In the genomic region with DNA sequence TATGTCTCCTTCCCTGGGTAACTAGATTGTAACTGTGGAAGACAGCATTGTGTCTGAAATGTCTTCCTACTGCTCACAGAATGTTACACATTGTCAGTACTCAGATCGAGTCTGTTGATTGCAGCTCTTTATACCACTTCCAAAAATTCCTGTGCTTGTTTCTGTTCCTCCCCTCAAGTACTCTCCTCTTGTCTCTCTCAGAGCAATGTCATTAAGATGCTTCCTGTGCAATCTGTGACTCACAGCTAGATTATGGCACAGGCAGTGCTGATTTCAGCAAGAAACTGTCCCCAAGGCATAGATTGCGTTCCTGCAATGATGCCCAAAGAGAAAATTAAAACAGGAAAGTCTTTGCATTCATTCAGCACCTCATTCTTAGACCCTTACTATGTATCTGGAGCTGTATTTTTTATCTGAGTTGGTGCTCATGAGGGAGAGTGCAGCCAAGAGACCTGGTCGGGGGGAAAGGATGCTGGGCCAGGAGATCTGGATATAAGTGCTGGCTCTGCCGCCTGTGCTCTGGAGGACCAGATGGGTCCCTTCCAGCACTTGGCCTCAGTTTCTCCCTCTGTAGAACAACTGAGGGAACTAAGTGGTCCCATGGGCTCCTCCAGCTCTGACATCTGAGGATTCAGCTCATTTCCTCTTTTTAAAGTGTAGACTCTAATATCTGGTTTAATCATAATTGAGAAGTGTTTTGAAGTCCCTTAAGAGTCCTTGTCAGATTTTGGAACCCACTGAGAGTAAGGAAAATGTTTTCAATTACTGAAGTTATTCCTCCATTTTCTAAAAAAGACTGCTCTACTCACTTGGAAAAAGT, we compare ENCODE assay signal across 9 cellular contexts. TPM values are rescaled to one million over a fixed set of nuclear protein-coding genes. Genes with fewer than 3 reads are reported as not detected.
DNase-seq lines count a peak whose midpoint lies in the region; ATAC-seq, FAIRE-seq and TF ChIP-seq lines count a peak whose summit lies in the region.
"Had no signal": no experiment of that assay in that cellular context is flagged by ENCODE, and none has a peak within 500 bp of the region (broad histone marks: within the 10 kb centered on the region; RNA-seq: fewer than 3 reads in every experiment).

No MANE protein-coding gene starts in this region.

- H2AFZ ChIP-seq in endothelial cell of umbilical vein (ENCODE audit: low read depth, low read length) = no peak overlapping the region

- H3K9me3 ChIP-seq in endothelial cell of umbilical vein (replicated peaks; ENCODE audit: control insufficient read depth, insufficient read depth, low read length) = no peaks in the 10 kb centered on the region
- no peaks in the 10 kb centered on the region for H3K9me3 ChIP-seq in pancreas
- no peaks in the 10 kb centered on the region for H3K9me3 ChIP-seq in esophagus squamous epithelium

- no peak overlapping the region for H3K27ac ChIP-seq in endothelial cell of umbilical vein (ENCODE audit: insufficient read depth, low read depth, low read length)
- H3K27ac ChIP-seq in pancreas = peak overlapping the region in 1 of 4 donors; percentile 27
- H3K27ac ChIP-seq in esophagus squamous epithelium = peak overlapping the region in 1 of 4 donors; percentile 61

- peak overlapping the region; percentile 20 for H3K4me2 ChIP-seq in endothelial cell of umbilical vein (ENCODE audit: insufficient read depth, low read length)

- POLR2A ChIA-PET in endothelial cell of umbilical vein (lab: Charles Lee) = interaction anchor here (0.5 kb wide), 1 partner anchor 32 kb away, joined by 5 read pairs; no protein-coding TSS in a partner anchor

- H3K4me1 ChIP-seq in endothelial cell of umbilical vein (ENCODE audit: control insufficient read depth, extremely low read depth, insufficient read depth, low read length) (peaks cover 10% of the 10 kb centered on the region), pancreas (peaks cover 0 to 5% (median 0%) of the 10 kb centered on the region in 3 donors), esophagus squamous epithelium (peaks cover 0 to 23% (median 6%) of the 10 kb centered on the region in 3 donors)

- TF ChIP-seq POLR2A in endothelial cell of umbilical vein (IDR thresholded peaks at IDR 0.05; ENCODE audit: low read depth, low read length) (no peak), esophagus squamous epithelium (IDR thresholded peaks at IDR 0.05) (no peak)

- no peaks in the 10 kb centered on the region for H3K9me1 ChIP-seq in endothelial cell of umbilical vein (replicated peaks; ENCODE audit: control insufficient read depth, extremely low read depth, insufficient read depth, low read length)

- H3K36me3 ChIP-seq in endothelial cell of umbilical vein (ENCODE audit: control insufficient read depth in 2 of 2, extremely low read depth in 1 of 2, insufficient read depth in 2 of 2, low read length in 2 of 2) (no peaks in the 10 kb centered on the region), pancreas (no peaks in the 10 kb centered on the region), esophagus squamous epithelium (no peaks in the 10 kb centered on the region)

- H3K27me3 ChIP-seq in endothelial cell of umbilical vein (ENCODE audit: control insufficient read depth in 2 of 2, insufficient read depth in 2 of 2, low read length in 2 of 2) (peaks cover 1 to 2% of the 10 kb centered on the region in 2 experiments), pancreas (no peaks in the 10 kb centered on the region), esophagus squamous epithelium (no peaks in the 10 kb centered on the region)

- DNase-seq in EH (ENCODE audit: low read depth) (peak; percentile 91), NOMO-1 treated with DMSO at 0.1 percent for 48 hours (lab: John Stamatoyannopoulos, UW; ENCODE audit: unreplicated experiment) (peak; percentile 94), endothelial cell of umbilical vein (ENCODE audit: low read depth, low spot score) (peak; percentile 33), pancreas (no peak), esophagus squamous epithelium (lab: John Stamatoyannopoulos, UW) (no peak), NCI-H2029 (lab: John Stamatoyannopoulos, UW) (no peak)
- DNase-seq in activated effector memory CD4-positive, alpha-beta T cell treated with anti-CD3 and anti-CD28 coated beads, Interleukin-2, amount 50 U/mL, for 16 hours = no peak

- H3K4me3 ChIP-seq in endothelial cell of umbilical vein (replicated peaks in 1 of 3; ENCODE audit: insufficient read depth in 1 of 3, low read depth in 1 of 3, low read length in 3 of 3) (no peak overlapping the region), pancreas (no peak overlapping the region), esophagus squamous epithelium (no peak overlapping the region)

- CTCF ChIA-PET in endothelial cell of umbilical vein (lab: Charles Lee) = interaction anchor here (0.8 to 1.8 kb wide), 6 partner anchors 11 to 42 kb away, joined by 3 to 6 read pairs (median 4); partner anchors contain the start of gene GNPDA1

- TF ChIP-seq CTCF in endothelial cell of umbilical vein (IDR thresholded peaks at IDR 0.05; ENCODE audit: extremely low read depth in 1 of 2, insufficient read depth in 1 of 2, low read depth in 1 of 2, low read length in 2 of 2) = no peak
- no peak for TF ChIP-seq CTCF in pancreas (IDR thresholded peaks at IDR 0.05)
- no peak for TF ChIP-seq CTCF in esophagus squamous epithelium (IDR thresholded peaks at IDR 0.05)

- no peak overlapping the region for H3K9ac ChIP-seq in endothelial cell of umbilical vein (replicated peaks; ENCODE audit: extremely low read depth, insufficient read depth, low read length)

- dilution Hi-C loops in endothelial cell of umbilical vein (cut with MboI; ENCODE audit: extremely low pct_ligation_motif_present, low sequenced_read_pairs) = no loop called here

- BruUV-seq in endothelial cell of umbilical vein (replicated peaks; lab: Mats Ljungman, UMichigan) = no TSS peak

- FAIRE-seq in endothelial cell of umbilical vein (lab: Jason Lieb, UNC) (peak; percentile 77), pancreas (lab: Jason Lieb, UNC) (no peak)
- FAIRE-seq: frontal cortex had no signal

- WGBS in pancreas, 2 donors = 62 to 67% methylated on average over 4 of the region's 4 CpGs
- 0 to 37% methylated on average over 2 to 4 of the region's 4 CpGs for WGBS in esophagus squamous epithelium, 2 donors

- peak in 3 of 4 donors; percentile 66 to 76 (median 68) for ATAC-seq in pancreas
- no peak for ATAC-seq in GM18520 (IDR thresholded peaks at IDR 0.05; ENCODE audit: unreplicated experiment)

- intact Hi-C loops in endothelial cell of umbilical vein (cut with micrococcal nuclease) = loop anchor here (2.0 kb wide), 1 partner anchor 37 kb away; no protein-coding TSS in a partner anchor
- intact Hi-C loops in pancreas (cut with DNase I) = no loop called here
- intact Hi-C loops in esophagus squamous epithelium (cut with DNase I) = no loop called here

- no peaks in the 10 kb centered on the region for H3K79me2 ChIP-seq in endothelial cell of umbilical vein (ENCODE audit: control insufficient read depth, insufficient read depth, low read length)

- H4K20me1 ChIP-seq in endothelial cell of umbilical vein (replicated peaks; ENCODE audit: control insufficient read depth, extremely low read depth, insufficient read depth, low read length) = no peaks in the 10 kb centered on the region

TF ChIP-seq in endothelial cell of umbilical vein, 7 proteins besides CTCF, POLR2A, EP300 and RAD21:
- TF ChIP-seq POLR2AphosphoS5 (IDR thresholded peaks at IDR 0.05; ENCODE audit: insufficient read depth, low read depth, low read length) (no peak), FOS (IDR thresholded peaks at IDR 0.05; ENCODE audit: borderline replicate concordance, insufficient read depth, low read length) (peak; percentile 26)
TF ChIP-seq in endothelial cell of umbilical vein: peak in this region for 1.

RNA-seq across cellular contexts. Expression of gene GNPDA1, which starts 40.8 kb away (rescaled TPM):
- total RNA-seq in endothelial cell of umbilical vein (49.3 and 52.1 TPM in 2 replicates), pancreas (10 to 100 TPM in 1 of 6 donors, 1 to 10 TPM in 5; 4.1 to 15.2 (median 7.4) TPM), esophagus squamous epithelium (10 to 100 TPM; 12.3 to 42.6 (median 21.1) TPM)
- polyA plus RNA-seq in endothelial cell of umbilical vein (19.8 and 22.5 TPM in 2 replicates), pancreas (10 to 100 TPM in 1 of 2 donors, 1 to 10 TPM in 1; 8.7 to 15.5 TPM)
- polyA plus RNA-seq in endothelial cell of umbilical vein (2011; cell fraction: cytosol; rRNA removed) = 21.3 and 24.2 TPM in 2 replicates
- 19.6 and 24.1 TPM in 2 replicates for polyA plus RNA-seq in endothelial cell of umbilical vein (2011; cell fraction: nucleus; rRNA removed)
- 68.0 and 74.4 TPM in 2 replicates for polyA plus RNA-seq in endothelial cell of umbilical vein (2012)
- 20.1 and 38.6 TPM in 2 replicates for polyA minus RNA-seq in endothelial cell of umbilical vein
- polyA minus RNA-seq in endothelial cell of umbilical vein (2011; cell fraction: cytosol; rRNA and poly(A)+ RNA removed) = 13.1 TPM
- polyA minus RNA-seq in endothelial cell of umbilical vein (2011; cell fraction: nucleus; rRNA and poly(A)+ RNA removed) = 10.2 and 13.2 TPM in 2 replicates

RNA-seq across cellular contexts. Expression of gene NDFIP1, which starts 54.9 kb away (rescaled TPM):
- total RNA-seq in endothelial cell of umbilical vein (40.3 and 42.6 TPM in 2 replicates), pancreas (10 to 100 TPM; 28.6 to 41.3 (median 33.7) TPM), esophagus squamous epithelium (10 to 100 TPM; 34.1 to 82.6 (median 38.9) TPM)
- polyA plus RNA-seq in endothelial cell of umbilical vein (12.3 and 18.4 TPM in 2 replicates), pancreas (10 to 100 TPM; 15.7 to 50.1 TPM)
- polyA plus RNA-seq in endothelial cell of umbilical vein (2011; cell fraction: cytosol; rRNA removed) = 14.5 and 15.6 TPM in 2 replicates
- polyA plus RNA-seq in endothelial cell of umbilical vein (2011; cell fraction: nucleus; rRNA removed) = 7.6 and 11.3 TPM in 2 replicates
- 31.4 and 39.6 TPM in 2 replicates for polyA plus RNA-seq in endothelial cell of umbilical vein (2012)
- polyA minus RNA-seq in endothelial cell of umbilical vein = 12.5 and 13.4 TPM in 2 replicates
- polyA minus RNA-seq in endothelial cell of umbilical vein (2011; cell fraction: cytosol; rRNA and poly(A)+ RNA removed) = 34.1 TPM
- polyA minus RNA-seq in endothelial cell of umbilical vein (2011; cell fraction: nucleus; rRNA and poly(A)+ RNA removed) = 13.0 and 17.1 TPM in 2 replicates

Comparison
In these comparisons a context has a peak if more than half of its experiments do, and no peak if none do; other contexts are left out.
1. DNase-seq: peak in EH (single experiment), NOMO-1 treated with DMSO at 0.1 percent for 48 hours (single experiment) and endothelial cell of umbilical vein (single experiment); none in pancreas (0 of 6), esophagus squamous epithelium (single experiment), activated effector memory CD4-positive, alpha-beta T cell treated with anti-CD3 and anti-CD28 coated beads, Interleukin-2, amount 50 U/mL, for 16 hours (single experiment) and NCI-H2029 (single experiment).